In the genomic region with DNA sequence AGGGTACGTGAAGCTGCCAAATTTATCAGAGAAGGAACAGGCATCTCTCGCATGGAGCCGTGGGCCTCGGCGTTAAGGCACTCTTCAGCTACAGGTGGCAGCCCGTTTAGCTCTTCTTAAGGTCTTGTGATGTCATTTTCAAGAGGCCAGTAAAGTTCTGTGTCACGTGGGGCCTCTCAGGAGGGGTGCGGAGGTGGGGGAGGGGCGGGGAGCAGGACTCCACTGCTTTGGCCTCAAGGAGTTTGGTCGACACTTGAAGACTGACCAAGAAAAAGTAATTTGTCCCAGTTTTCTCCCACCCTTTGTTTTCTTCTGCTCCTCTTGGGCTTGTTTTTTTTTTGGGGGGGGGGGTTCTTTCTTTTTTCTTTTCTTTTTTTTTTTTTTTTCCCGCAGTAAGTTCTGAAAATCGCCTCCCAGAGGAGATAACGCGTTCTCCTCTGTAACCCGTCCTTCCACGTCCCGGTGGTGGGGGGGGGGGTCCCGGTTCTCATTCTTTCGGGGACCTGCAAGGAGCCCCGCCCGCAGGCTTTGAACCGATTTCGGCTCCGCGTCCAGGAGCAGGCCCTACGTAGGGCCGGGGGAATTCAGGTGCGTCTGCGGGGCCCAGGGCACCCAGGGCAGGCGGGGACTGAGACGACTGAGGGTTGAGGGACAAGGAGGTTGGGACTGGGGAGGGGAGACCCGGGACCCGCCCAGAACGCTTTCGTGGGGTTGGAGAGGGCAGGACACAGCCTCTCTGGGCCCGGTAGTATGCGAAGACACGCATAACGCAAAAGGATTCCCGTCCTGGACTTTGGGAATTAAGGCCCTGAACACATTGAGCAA, we compare ENCODE assay signal across 8 cellular contexts. TPM values are rescaled to one million over a fixed set of nuclear protein-coding genes. Genes with fewer than 3 reads are reported as not detected.
A peak's percentile ranks its signal among the peaks of the same experiment; 100 is the strongest.
DNase-seq lines count a peak whose midpoint lies in the region; ATAC-seq and TF ChIP-seq lines count a peak whose summit lies in the region.

No MANE protein-coding gene starts in this region.

- peak in 1 of 2 donors; percentile 47 for TF ChIP-seq POLR2A in uterus (IDR thresholded peaks at IDR 0.05)

- peaks cover 30 to 40% (median 35%) of the 10 kb centered on the region in 11 experiments for H3K27me3 ChIP-seq in BLaER1 treated with 17β-estradiol and CSF1 and Interleukin-3, amounts not matched to agents 10 nM and 100 nM
- no peaks in the 10 kb centered on the region for H3K27me3 ChIP-seq in neural progenitor cell
- H3K27me3 ChIP-seq in uterus: no peaks in the 10 kb centered on the region

- peak overlapping the region; percentile 87 for H3K4me3 Mint-ChIP-seq in neural progenitor cell

- H4K20me1 ChIP-seq in BLaER1 treated with 17β-estradiol and CSF1 and Interleukin-3, amounts not matched to agents 10 nM and 100 nM: no peaks in the 10 kb centered on the region
- H4K20me1 ChIP-seq in neural progenitor cell (ENCODE audit: low read depth): no peaks in the 10 kb centered on the region

- ATAC-seq in GM21390 (IDR thresholded peaks at IDR 0.05; ENCODE audit: unreplicated experiment): peak; percentile 61

- H3K27me3 Mint-ChIP-seq in neural progenitor cell (ENCODE audit: insufficient read depth, low read depth): peaks cover 8% of the 10 kb centered on the region

- H3F3A ChIP-seq in neural progenitor cell (ENCODE audit: low read depth): peaks cover 7% of the 10 kb centered on the region

- H3K36me3 ChIP-seq in BLaER1 treated with 17β-estradiol and CSF1 and Interleukin-3, amounts not matched to agents 10 nM and 100 nM: no peaks in the 10 kb centered on the region
- H3K36me3 ChIP-seq in neural progenitor cell (no peaks in the 10 kb centered on the region), uterus (no peaks in the 10 kb centered on the region)

- peak overlapping the region; percentile 71 for H2AFZ ChIP-seq in neural progenitor cell (replicated peaks)

- peak overlapping the region; percentile 81 for H3K27ac Mint-ChIP-seq in neural progenitor cell

- no peak overlapping the region for H3K27ac ChIP-seq in BLaER1 treated with 17β-estradiol and CSF1 and Interleukin-3, amounts not matched to agents 10 nM and 100 nM
- no peak overlapping the region for H3K27ac ChIP-seq in neural progenitor cell
- H3K27ac ChIP-seq in uterus: peak overlapping the region; percentile 90 to 95

- peak overlapping the region in 10 of 11 experiments; percentile 16 to 69 (median 46); a peak in 14 of 22 replicates for H3K9ac ChIP-seq in BLaER1 treated with 17β-estradiol and CSF1 and Interleukin-3, amounts not matched to agents 10 nM and 100 nM
- H3K9ac ChIP-seq in neural progenitor cell: peak overlapping the region; percentile 33

- peak overlapping the region; percentile 49 to 68 (median 57) for H3K4me3 ChIP-seq in BLaER1 treated with 17β-estradiol and CSF1 and Interleukin-3, amounts not matched to agents 10 nM and 100 nM
- H3K4me3 ChIP-seq in neural progenitor cell: peak overlapping the region; percentile 65
- peak overlapping the region; percentile 46 to 56 for H3K4me3 ChIP-seq in uterus

- no peaks in the 10 kb centered on the region for H3K9me3 Mint-ChIP-seq in neural progenitor cell

- intact Hi-C loops in uterus (cut with DNase I; ENCODE audit: low total_unique reads): no loop called here

- no peaks in the 10 kb centered on the region for H3K79me2 ChIP-seq in neural progenitor cell (ENCODE audit: low read depth)

- DNase-seq in M059J (ENCODE audit: low read depth) (peak; percentile 89), fibroblast of peridontal ligament (ENCODE audit: extremely low read depth) (peak; percentile 78), neural progenitor cell (ENCODE audit: low spot score) (peak; percentile 90), uterus (peak; percentile 80 to 88), NCI-H2107 (lab: John Stamatoyannopoulos, UW) (no peak)
- DNase-seq in activated CD8-positive, alpha-beta memory T cell treated with anti-CD3 and anti-CD28 coated beads for 48 hours (ENCODE audit: low read depth in 2 of 3, low spot score in 2 of 3): peak in 2 of 3 experiments; percentile 24 to 29

- peaks cover 0 to 5% (median 0%) of the 10 kb centered on the region in 11 experiments; a peak in 1 of 22 replicates for H3K9me3 ChIP-seq in BLaER1 treated with 17β-estradiol and CSF1 and Interleukin-3, amounts not matched to agents 10 nM and 100 nM (replicated peaks in 1 of 11)
- H3K9me3 ChIP-seq in neural progenitor cell (ENCODE audit: low read depth) (no peaks in the 10 kb centered on the region), uterus (no peaks in the 10 kb centered on the region)

- no peaks in the 10 kb centered on the region for H3K36me3 Mint-ChIP-seq in neural progenitor cell

- TF ChIP-seq CTCF in neural progenitor cell (IDR thresholded peaks at IDR 0.05): peak; percentile 6
- TF ChIP-seq CTCF in uterus (IDR thresholded peaks at IDR 0.05): no peak

- H3K4me2 ChIP-seq in BLaER1 treated with 17β-estradiol and CSF1 and Interleukin-3, amounts not matched to agents 10 nM and 100 nM: peak overlapping the region; percentile 84 to 96 (median 88)
- peak overlapping the region; percentile 83 for H3K4me2 ChIP-seq in neural progenitor cell

- peaks cover 29% of the 10 kb centered on the region for H3K4me1 Mint-ChIP-seq in neural progenitor cell

- H3K4me1 ChIP-seq in BLaER1 treated with 17β-estradiol and CSF1 and Interleukin-3, amounts not matched to agents 10 nM and 100 nM: peaks cover 11 to 34% (median 28%) of the 10 kb centered on the region in 10 experiments; a peak in 19 of 20 replicates
- H3K4me1 ChIP-seq in neural progenitor cell (peaks cover 4% of the 10 kb centered on the region), uterus (no peaks in the 10 kb centered on the region)

RNA-seq across cellular contexts. Expression of gene GPX6, which starts 26.0 kb away (rescaled TPM):
- total RNA-seq in M059J (2014; rRNA removed; shearing (Covaris generic)): not detected in 2 replicates
- total RNA-seq in neural progenitor cell (ENCODE audit: low replicate concordance): not detected in 2 replicates
- total RNA-seq in uterus: not detected

RNA-seq across cellular contexts. Expression of gene GPX5, which starts 36.1 kb away (rescaled TPM):
- not detected in 2 replicates for total RNA-seq in M059J (2014; rRNA removed; shearing (Covaris generic))
- not detected in 2 replicates for total RNA-seq in neural progenitor cell (ENCODE audit: low replicate concordance)
- not detected for total RNA-seq in uterus

RNA-seq across cellular contexts. Expression of gene ZSCAN23, which starts 46.3 kb away (rescaled TPM):
- total RNA-seq in M059J (2014; rRNA removed; shearing (Covaris generic)): 8.2 and 16.2 TPM in 2 replicates
- total RNA-seq in neural progenitor cell (ENCODE audit: low replicate concordance) (20.4 and 21.3 TPM in 2 replicates), uterus (10 to 100 TPM in 1 of 4 donors, 1 to 10 TPM in 1, under 1 TPM in 1, not detected in 1; 0.26 to 21.3 (median 7.5) TPM)

Comparison
In these comparisons a context has a peak if more than half of its experiments do, and no peak if none do; other contexts are left out.
1. H3K27ac ChIP-seq: peak in uterus (2 of 2); none in BLaER1 treated with 17β-estradiol and CSF1 and Interleukin-3, amounts not matched to agents 10 nM and 100 nM (0 of 11) and neural progenitor cell (single experiment).
2. Peak in every context shown above with its lines, with median percentiles within 50 percentile points of each other: H3K4me3 ChIP-seq.